Comparison of ENCODE assay signal across 10 cellular contexts in the genomic region with DNA sequence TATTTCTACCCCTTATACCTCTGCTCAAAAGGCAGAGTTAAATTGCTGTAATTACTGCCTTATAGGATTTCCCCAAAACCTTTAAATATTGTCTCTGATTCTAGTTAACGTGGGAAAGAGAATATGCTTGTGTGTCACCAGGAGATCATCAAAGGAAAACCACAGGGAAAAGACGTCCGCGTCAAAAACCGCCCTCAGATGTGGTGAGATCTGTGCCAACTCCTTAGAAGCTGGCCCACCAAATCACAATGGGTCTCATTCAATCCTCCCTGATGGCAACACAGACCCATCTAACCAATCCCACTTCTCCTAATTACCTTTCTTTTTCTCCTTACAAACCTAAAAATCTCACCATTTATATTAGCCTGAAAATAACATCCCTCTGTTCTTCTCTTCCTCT.
"Had no signal": no experiment of that assay in that cellular context is flagged by ENCODE, and none has a peak within 500 bp of the region (broad histone marks: within the 10 kb centered on the region; RNA-seq: fewer than 3 reads in every experiment).

No MANE protein-coding gene starts in this region.

- DNase-seq: activated CD4-positive, alpha-beta T cell treated with anti-CD3 and anti-CD28 coated beads for 36 hours; activated gamma-delta T cell; body of pancreas; cortex of kidney; effector CD8-positive, alpha-beta T cell; left ventricle myocardium superior; T-helper 9 cell; tibial artery had no signal

- ATAC-seq: activated CD4-positive, alpha-beta T cell treated with anti-CD3 and anti-CD28 coated beads for 36 hours; body of pancreas; gastroesophageal sphincter; left ventricle myocardium superior had no signal

- H3K4me3 Mint-ChIP-seq: activated CD4-positive, alpha-beta T cell treated with anti-CD3 and anti-CD28 coated beads for 36 hours; central memory CD8-positive, alpha-beta T cell had no signal

- H3K27ac Mint-ChIP-seq: activated CD4-positive, alpha-beta T cell treated with anti-CD3 and anti-CD28 coated beads for 36 hours had no signal

- H3K27me3 Mint-ChIP-seq: activated CD4-positive, alpha-beta T cell treated with anti-CD3 and anti-CD28 coated beads for 36 hours; central memory CD8-positive, alpha-beta T cell had no signal
